In genomic region chr16:1379054-1379862, GRCh38 we compare ENCODE assay signal across 1 cellular context.
TF ChIP-seq lines count a peak whose summit lies in the region.

No MANE protein-coding gene starts in this region.

TF ChIP-seq in HepG2, 621 proteins besides CTCF, POLR2A, EP300 and RAD21 (continues in another document):
- peak; percentile 83 for TF ChIP-seq KDM2A (CRISPR knock-in tag; IDR thresholded peaks at IDR 0.05; ENCODE audit: borderline replicate concordance, low read depth)
- TF ChIP-seq RARA (CRISPR knock-in tag; IDR thresholded peaks at IDR 0.05): peak; percentile 65
- TF ChIP-seq ZNF430 (CRISPR knock-in tag; IDR thresholded peaks at IDR 0.05): no peak
- no peak for TF ChIP-seq FOXP1 (IDR thresholded peaks at IDR 0.05)
- TF ChIP-seq FOXP1 (CRISPR knock-in tag; IDR thresholded peaks at IDR 0.05): no peak
- no peak for TF ChIP-seq ZNF646 (CRISPR knock-in tag; IDR thresholded peaks at IDR 0.05)
- TF ChIP-seq TFAP4 (IDR thresholded peaks at IDR 0.05; ENCODE audit: borderline replicate concordance, low read depth): no peak
- peak; percentile 59 for TF ChIP-seq FOXC1 (CRISPR knock-in tag; IDR thresholded peaks at IDR 0.05; ENCODE audit: borderline replicate concordance)
- peak; percentile 89; the same call in 1 of the 3 replicates for TF ChIP-seq MXI1 (IDR thresholded peaks at IDR 0.05; ENCODE audit: borderline replicate concordance, low read depth, low read length)
- TF ChIP-seq MNT (IDR thresholded peaks at IDR 0.05): no peak
- no peak for TF ChIP-seq RFX1 (IDR thresholded peaks at IDR 0.05)
- no peak for TF ChIP-seq CHD2 (IDR thresholded peaks at IDR 0.05; ENCODE audit: low read depth, low read length)
- no peak for TF ChIP-seq MAF1 (CRISPR knock-in tag; IDR thresholded peaks at IDR 0.05; ENCODE audit: borderline replicate concordance)
- peak; percentile 99 for TF ChIP-seq MAFG (CRISPR knock-in tag; IDR thresholded peaks at IDR 0.05)
- TF ChIP-seq E2F5 (CRISPR knock-in tag; conservative IDR thresholded peaks at IDR 0.05): no peak
- no peak for TF ChIP-seq ZBTB39 (CRISPR knock-in tag; IDR thresholded peaks at IDR 0.05)
- peak; percentile 79 for TF ChIP-seq ZFY (CRISPR knock-in tag; IDR thresholded peaks at IDR 0.05)
- no peak for TF ChIP-seq ZBTB43 (CRISPR knock-in tag; conservative IDR thresholded peaks at IDR 0.05)
- TF ChIP-seq ZNF687 (CRISPR knock-in tag; IDR thresholded peaks at IDR 0.05): peak; percentile 61
- no peak for TF ChIP-seq TBP (CRISPR knock-in tag; IDR thresholded peaks at IDR 0.05)
- peak; percentile 50 for TF ChIP-seq SKI (IDR thresholded peaks at IDR 0.05; ENCODE audit: partially characterized antibody)
- no peak for TF ChIP-seq TRIM24 (CRISPR knock-in tag; IDR thresholded peaks at IDR 0.05)
- peak; percentile 94 for TF ChIP-seq THRA (CRISPR knock-in tag; IDR thresholded peaks at IDR 0.05; ENCODE audit: borderline replicate concordance)
- 0 out of 2 replicates have a peak, but pooled peaks have one; percentile 35 for TF ChIP-seq ZNF792 (CRISPR knock-in tag; IDR thresholded peaks at IDR 0.05)
- no peak for TF ChIP-seq ZNF607 (CRISPR knock-in tag; IDR thresholded peaks at IDR 0.05; ENCODE audit: borderline replicate concordance)
- TF ChIP-seq RFX5 (IDR thresholded peaks at IDR 0.05; ENCODE audit: low read depth, low read length): no peak
- no peak for TF ChIP-seq MLLT10 (CRISPR knock-in tag; IDR thresholded peaks at IDR 0.05)
- no peak for TF ChIP-seq RERE (CRISPR knock-in tag; IDR thresholded peaks at IDR 0.05; ENCODE audit: low read depth)
- peak; percentile 16; the same call in 1 of the 2 replicates for TF ChIP-seq MXD1 (CRISPR knock-in tag; IDR thresholded peaks at IDR 0.05)
